Comparison of ENCODE assay signal across 21 cellular contexts in genomic region chr2:16111838-16112210, GRCh38.
DNase-seq lines count a peak whose midpoint lies in the region; ATAC-seq, FAIRE-seq and TF ChIP-seq lines count a peak whose summit lies in the region.
"Had no signal": no experiment of that assay in that cellular context is flagged by ENCODE, and none has a peak within 500 bp of the region (broad histone marks: within the 10 kb centered on the region; RNA-seq: fewer than 3 reads in every experiment).

No MANE protein-coding gene starts in this region.

- H2BK120ac ChIP-seq in H1 (replicated peaks; ENCODE audit: low read depth, low read length) = no peak overlapping the region
- no peak overlapping the region for H2BK120ac ChIP-seq in trophoblast cell (ENCODE audit: insufficient read depth, low read length, poor library complexity)

- H3K14ac ChIP-seq in H1 (ENCODE audit: insufficient read length) (no peak overlapping the region), trophoblast cell (ENCODE audit: low read length) (no peak overlapping the region)

- H2BK12ac ChIP-seq in H1 (ENCODE audit: low read depth, low read length) (peak overlapping the region; percentile 96; the same call in 1 of the 2 replicates), trophoblast cell (ENCODE audit: low read length) (no peak overlapping the region)

- no peak for TF ChIP-seq EP300 in H1 (IDR thresholded peaks at IDR 0.05; ENCODE audit: borderline replicate concordance in 1 of 2, low read depth in 2 of 2, low read length in 2 of 2)

- H3K27ac ChIP-seq in BLaER1 = no peak overlapping the region
- no peak overlapping the region for H3K27ac ChIP-seq in H1 (ENCODE audit: low read depth, low read length)
- H3K27ac ChIP-seq in trophoblast cell (ENCODE audit: low read depth, low read length) = no peak overlapping the region
- no peak overlapping the region for H3K27ac ChIP-seq in right lobe of liver
- H3K27ac ChIP-seq: C4-2B had no signal

- H2BK5ac ChIP-seq in H1 (ENCODE audit: low read depth, low read length) = no peak overlapping the region; the same call in 1 of the 2 replicates
- H2BK5ac ChIP-seq in trophoblast cell (ENCODE audit: low read depth, low read length, poor library complexity) = no peak overlapping the region

- H3K23me2 ChIP-seq in H1 (ENCODE audit: low read depth, low read length) = peaks cover 11% of the 10 kb centered on the region

- peak overlapping the region; percentile 61 for H3K4me2 ChIP-seq in BLaER1
- H3K4me2 ChIP-seq in H1 (ENCODE audit: insufficient read depth in 1 of 2, low read depth in 2 of 2, low read length in 2 of 2) = no peak overlapping the region
- H3K4me2 ChIP-seq in trophoblast cell (ENCODE audit: low read length) = no peak overlapping the region

- H3K36me3 ChIP-seq in BE2C (no peaks in the 10 kb centered on the region), BLaER1 (no peaks in the 10 kb centered on the region), H1 (ENCODE audit: control insufficient read depth in 2 of 4, insufficient read depth in 4 of 4, low read length in 3 of 4) (no peaks in the 10 kb centered on the region), trophoblast cell (ENCODE audit: control insufficient read depth in 1 of 2, insufficient read depth in 2 of 2, low read length in 2 of 2) (no peaks in the 10 kb centered on the region), right lobe of liver (no peaks in the 10 kb centered on the region)

- H2AK5ac ChIP-seq in H1 (ENCODE audit: low read depth, low read length) (no peak overlapping the region), trophoblast cell (ENCODE audit: low read length) (no peak overlapping the region)

- H4K20me1 ChIP-seq in BLaER1 (no peaks in the 10 kb centered on the region), H1 (replicated peaks in 1 of 2; ENCODE audit: control insufficient read depth in 1 of 2, insufficient read depth in 2 of 2, low read length in 2 of 2) (peaks cover 0 to 7% of the 10 kb centered on the region in 2 experiments)

- no peak for TF ChIP-seq RAD21 in H1 (IDR thresholded peaks at IDR 0.05 in 1 of 2, conservative IDR thresholded peaks at IDR 0.05 in 1 of 2; ENCODE audit: low read depth in 2 of 2, low read length in 2 of 2)

- no peak overlapping the region for H2BK15ac ChIP-seq in H1 (ENCODE audit: low read length)

- H3K9ac ChIP-seq in BLaER1 (no peak overlapping the region), H1 (replicated peaks in 1 of 4; ENCODE audit: extremely low read depth in 1 of 4, low read depth in 3 of 4, low read length in 3 of 4) (no peak overlapping the region), trophoblast cell (ENCODE audit: low read length) (no peak overlapping the region)

- no peak overlapping the region for H3K56ac ChIP-seq in H1 (replicated peaks; ENCODE audit: insufficient read length, low read depth, low read length)

- no peaks in the 10 kb centered on the region for H3K79me1 ChIP-seq in H1 (ENCODE audit: low read depth, low read length)
- no peaks in the 10 kb centered on the region for H3K79me1 ChIP-seq in trophoblast cell (ENCODE audit: low read length)

- TF ChIP-seq POLR2A in H1 (IDR thresholded peaks at IDR 0.05; ENCODE audit: control extremely low read depth in 1 of 2, low read depth in 2 of 2, low read length in 2 of 2) (no peak), right lobe of liver (IDR thresholded peaks at IDR 0.05) (no peak)

- no peak overlapping the region for H2AFZ ChIP-seq in H1 (ENCODE audit: low read length)
- no peak overlapping the region for H2AFZ ChIP-seq in trophoblast cell (ENCODE audit: insufficient read depth, low read length, poor library complexity)

- no peak overlapping the region for H3K23ac ChIP-seq in H1 (ENCODE audit: insufficient read length)
- peak overlapping the region; percentile 19 for H3K23ac ChIP-seq in trophoblast cell (ENCODE audit: low read length)

- TF ChIP-seq CTCF in BE2C (IDR thresholded peaks at IDR 0.05; ENCODE audit: low read depth, low read length) (no peak), H1 (IDR thresholded peaks at IDR 0.05; ENCODE audit: control extremely low read depth in 1 of 3, insufficient read depth in 1 of 3, low read depth in 1 of 3, low read length in 3 of 3) (no peak), right lobe of liver (IDR thresholded peaks at IDR 0.05) (no peak)

- no peak for ATAC-seq in HG03196 (IDR thresholded peaks at IDR 0.05; ENCODE audit: unreplicated experiment)
- ATAC-seq in right lobe of liver = no peak
- ATAC-seq: CD8-positive, alpha-beta T cell had no signal

- H3K4ac ChIP-seq in H1 (replicated peaks; ENCODE audit: insufficient read length, low read depth, low read length) (no peak overlapping the region), trophoblast cell (ENCODE audit: low read depth, low read length) (no peak overlapping the region)

- H4K12ac ChIP-seq in trophoblast cell (ENCODE audit: low read depth, low read length) = no peak overlapping the region

- H4K8ac ChIP-seq in H1 (ENCODE audit: extremely low read depth, insufficient read depth, low read length) (no peak overlapping the region), trophoblast cell (ENCODE audit: low read depth, low read length) (no peak overlapping the region)

- 0 out of 2 replicates have a peak overlapping the region, but pooled peaks have one; percentile 8 for H2BK20ac ChIP-seq in H1 (ENCODE audit: low read length)

- H3K9me3 ChIP-seq in BE2C (peaks cover 14% of the 10 kb centered on the region; the same call in 1 of the 2 replicates), BLaER1 (no peaks in the 10 kb centered on the region), H1 (ENCODE audit: insufficient read depth in 2 of 2, low read depth in 1 of 2, low read length in 1 of 2) (no peaks in the 10 kb centered on the region), trophoblast cell (ENCODE audit: insufficient read depth, low read depth, low read length) (peaks cover 5% of the 10 kb centered on the region), right lobe of liver (no peaks in the 10 kb centered on the region)
- H3K9me3 ChIP-seq: Caco-2 had no signal

- FAIRE-seq in H1 (lab: Jason Lieb, UNC) = no peak
- FAIRE-seq: A204.1, D721Med, G401.6, GM12891, GM19239 had no signal

- H3K4me3 ChIP-seq in BE2C (ENCODE audit: low read depth, low read length) = no peak overlapping the region
- no peak overlapping the region for H3K4me3 ChIP-seq in BLaER1
- H3K4me3 ChIP-seq in H1 (ENCODE audit: extremely low read depth in 1 of 4, insufficient read depth in 2 of 4, low read depth in 3 of 4, low read length in 4 of 4) = no peak overlapping the region
- no peak overlapping the region for H3K4me3 ChIP-seq in trophoblast cell (ENCODE audit: low read depth, low read length)
- H3K4me3 ChIP-seq in right lobe of liver = no peak overlapping the region

- H4K5ac ChIP-seq in H1 (ENCODE audit: insufficient read length, low read depth, low read length) = no peak overlapping the region

- H3K18ac ChIP-seq in H1 (ENCODE audit: extremely low read depth, low read length) (no peak overlapping the region), trophoblast cell (ENCODE audit: low read length) (no peak overlapping the region)

- 96% methylated on average over 7 of the region's 7 CpGs; no CpG with 5 or more reads in 1 of the 2 experiments for WGBS in H1 (ENCODE audit: extremely low coverage in 1 of 2, insufficient coverage in 1 of 2, insufficient read length in 1 of 2, insufficient replicate concordance in 2 of 2, low coverage in 1 of 2, low lambda C conversion rate in 2 of 2, missing lambda C conversion rate in 1 of 2), 2 experiments
- WGBS in trophoblast cell (ENCODE audit: extremely low coverage, insufficient coverage, insufficient read length) = no CpG with 5 or more reads among the region's 7 CpGs
- 87% methylated on average over 3 of the region's 7 CpGs for WGBS in right lobe of liver (ENCODE audit: insufficient coverage, low coverage, low lambda C conversion rate, missing lambda C conversion rate)

- CTCF ChIA-PET in H1 (lab: Charles Lee; ENCODE audit: partially characterized antibody) = no interaction called here

- intact Hi-C loops in right lobe of liver (cut with DNase I) = no loop called here

- peaks cover 5% of the 10 kb centered on the region for H3K4me1 ChIP-seq in BE2C
- peaks cover 34% of the 10 kb centered on the region for H3K4me1 ChIP-seq in BLaER1
- peaks cover under 1 to 13% (median 9%) of the 10 kb centered on the region in 4 experiments; a peak in 6 of 7 replicates for H3K4me1 ChIP-seq in H1 (replicated peaks in 1 of 4; ENCODE audit: control insufficient read depth in 3 of 4, insufficient read depth in 4 of 4, low read length in 3 of 4)
- no peaks in the 10 kb centered on the region for H3K4me1 ChIP-seq in trophoblast cell (ENCODE audit: control insufficient read depth in 1 of 2, insufficient read depth in 2 of 2, low read length in 2 of 2)
- peaks cover 0 to 15% (median 6%) of the 10 kb centered on the region in 4 donors for H3K4me1 ChIP-seq in right lobe of liver

- POLR2A ChIA-PET in H1 (lab: Charles Lee; ENCODE audit: partially characterized antibody) = no interaction called here

- no peaks in the 10 kb centered on the region for H3K27me3 ChIP-seq in BE2C
- no peaks in the 10 kb centered on the region for H3K27me3 ChIP-seq in BLaER1
- no peaks in the 10 kb centered on the region; a peak in 1 of 7 replicates for H3K27me3 ChIP-seq in H1 (replicated peaks in 1 of 4; ENCODE audit: control insufficient read depth in 3 of 4, extremely low read depth in 1 of 4, insufficient read depth in 3 of 4, low read length in 3 of 4)
- no peaks in the 10 kb centered on the region for H3K27me3 ChIP-seq in trophoblast cell (ENCODE audit: insufficient read depth, low read length)
- H3K27me3 ChIP-seq in right lobe of liver = no peaks in the 10 kb centered on the region

- H4K91ac ChIP-seq in H1 (replicated peaks; ENCODE audit: insufficient read length, low read length) (no peak overlapping the region), trophoblast cell (ENCODE audit: low read depth, low read length) (no peak overlapping the region)

- DNase-seq in BE2C (peak; percentile 100), H1 (ENCODE audit: low read depth in 1 of 2, low spot score in 2 of 2) (no peak), trophoblast cell (no peak), anterior cingulate cortex (lab: John Stamatoyannopoulos, UW) (no peak), right lobe of liver (no peak)
- DNase-seq: 8988T; ACHN; Caco-2; Calu3; CD4-positive, alpha-beta T cell; CD8-positive, alpha-beta T cell; DMS79 treated with DMSO at 0.1 percent for 48 hours; GF-D8 had no signal

- H3K79me2 ChIP-seq in H1 (ENCODE audit: control insufficient read depth in 1 of 2, insufficient read depth in 2 of 2, low read length in 2 of 2) (no peaks in the 10 kb centered on the region), trophoblast cell (ENCODE audit: control insufficient read depth, insufficient read depth, low read length, poor library complexity) (no peaks in the 10 kb centered on the region)

TF ChIP-seq in H1, 55 proteins besides CTCF, POLR2A, EP300 and RAD21 (continues in another document):
- TF ChIP-seq TAF7 (optimal IDR thresholded peaks at IDR 0.05; ENCODE audit: borderline replicate concordance, low read depth, low read length) (no peak), CBX5 (IDR thresholded peaks at IDR 0.05; ENCODE audit: low read depth, low read length) (no peak), HDAC6 (IDR thresholded peaks at IDR 0.05; ENCODE audit: low read depth, low read length) (no peak), TCF12 (IDR thresholded peaks at IDR 0.05; ENCODE audit: low read depth, low read length) (no peak), SUZ12 (IDR thresholded peaks at IDR 0.05; ENCODE audit: low read length) (no peak), TAF1 (IDR thresholded peaks at IDR 0.05; ENCODE audit: low read depth, low read length) (no peak), KDM5A (IDR thresholded peaks at IDR 0.05; ENCODE audit: low read length) (no peak)
